Comparison of ENCODE assay signal across 10 cellular contexts in genomic region chr11:124839051-124839971, GRCh38. TPM values are rescaled to one million over a fixed set of nuclear protein-coding genes. Genes with fewer than 3 reads are reported as not detected.
DNase-seq lines count a peak whose midpoint lies in the region; ATAC-seq and TF ChIP-seq lines count a peak whose summit lies in the region.
"Had no signal": no experiment of that assay in that cellular context is flagged by ENCODE, and none has a peak within 500 bp of the region (broad histone marks: within the 10 kb centered on the region; RNA-seq: fewer than 3 reads in every experiment).

No MANE protein-coding gene starts in this region.

- ATAC-seq in PC-3 (no peak; the same call in 1 of the 2 replicates), GM21717 (IDR thresholded peaks at IDR 0.05; ENCODE audit: unreplicated experiment) (no peak)

- CTCF ChIA-PET in PC-3 (lab: Charles Lee) = no interaction called here

- no peak for TF ChIP-seq EP300 in sigmoid colon (IDR thresholded peaks at IDR 0.05)

- H3K9me3 ChIP-seq in PC-3 (ENCODE audit: low read length) = no peaks in the 10 kb centered on the region
- no peaks in the 10 kb centered on the region for H3K9me3 ChIP-seq in sigmoid colon

- no peak for TF ChIP-seq POLR2A in sigmoid colon (IDR thresholded peaks at IDR 0.05)

- DNase-seq in ELF-1 (ENCODE audit: low read depth, low spot score) (peak; percentile 42), PC-3 (no peak), fibroblast of mammary gland (ENCODE audit: low read depth) (no peak), sigmoid colon (no peak), hippocampal formation (lab: John Stamatoyannopoulos, UW) (no peak), cortex of kidney (lab: John Stamatoyannopoulos, UW) (no peak)
- DNase-seq in activated CD4-positive, alpha-beta T cell treated with anti-CD3 and anti-CD28 coated beads, Interleukin-2, amount 50 U/mL, for 48 hours = no peak
- DNase-seq: stimulated activated naive CD4-positive, alpha-beta T cell treated with Interleukin-2 at 50 U/mL for 16 hours had no signal

- BruUV-seq in PC-3 (replicated peaks; lab: Mats Ljungman, UMichigan) = no TSS peak

- H3K27me3 ChIP-seq in PC-3 (ENCODE audit: low read length) (peaks cover 55% of the 10 kb centered on the region), sigmoid colon (peaks cover 35 to 68% (median 58%) of the 10 kb centered on the region in 3 donors)

- H3K4me1 ChIP-seq in PC-3 (ENCODE audit: insufficient read depth, low read length) = peaks cover 42% of the 10 kb centered on the region
- peaks cover 0 to 28% (median 27%) of the 10 kb centered on the region in 4 donors for H3K4me1 ChIP-seq in sigmoid colon

- H3K27ac ChIP-seq in PC-3 (ENCODE audit: low read length) (no peak overlapping the region), sigmoid colon (no peak overlapping the region)

- peak overlapping the region; percentile 87 for H3K4me2 ChIP-seq in PC-3 (ENCODE audit: low read length)

- intact Hi-C loops in PC-3 (cut with micrococcal nuclease) (no loop called here), sigmoid colon (cut with DNase I) (loop anchor here (5.0 kb wide), 1 partner anchor 38 kb away; no protein-coding TSS in a partner anchor)

- H3K36me3 ChIP-seq in PC-3 (ENCODE audit: low read depth, low read length) (no peaks in the 10 kb centered on the region), sigmoid colon (no peaks in the 10 kb centered on the region)

- peak overlapping the region; percentile 83 for H2AFZ ChIP-seq in PC-3 (ENCODE audit: low read length)

- no peaks in the 10 kb centered on the region for H3F3A ChIP-seq in PC-3 (ENCODE audit: low read length, unreplicated experiment)

- POLR2A ChIA-PET in PC-3 (lab: Charles Lee; ENCODE audit: unreplicated experiment) = no interaction called here

- 1 to 2% methylated on average over 88 of the region's 88 CpGs for WGBS in sigmoid colon, 2 donors

- TF ChIP-seq CTCF in PC-3 (conservative IDR thresholded peaks at IDR 0.05; ENCODE audit: low read depth, low read length) (no peak), fibroblast of mammary gland (conservative IDR thresholded peaks at IDR 0.05; ENCODE audit: control insufficient read depth, insufficient read depth, low read depth, low read length) (no peak), sigmoid colon (IDR thresholded peaks at IDR 0.05) (no peak)

- H3K9me2 ChIP-seq in PC-3 (replicated peaks; ENCODE audit: low read length) = no peaks in the 10 kb centered on the region

- H4K20me1 ChIP-seq in PC-3 (ENCODE audit: low read length) = no peaks in the 10 kb centered on the region

- no peaks in the 10 kb centered on the region for H3K79me2 ChIP-seq in PC-3 (ENCODE audit: low read length)

- peak overlapping the region; percentile 65 for H3K4me3 ChIP-seq in PC-3 (ENCODE audit: low read length)
- H3K4me3 ChIP-seq in fibroblast of mammary gland (ENCODE audit: control insufficient read depth, low read depth, low read length) = peak overlapping the region; percentile 6
- peak overlapping the region in 3 of 4 donors; percentile 17 to 41 (median 37) for H3K4me3 ChIP-seq in sigmoid colon

- H3K9ac ChIP-seq in PC-3 (ENCODE audit: low read length) = no peak overlapping the region

RNA-seq across cellular contexts. Expression of gene ROBO3, which starts 25.9 kb away (rescaled TPM):
- total RNA-seq in PC-3 (2014; rRNA removed) (18.5 and 26.6 TPM in 2 replicates), sigmoid colon (10 to 100 TPM in 2 of 4 donors, 1 to 10 TPM in 2; 9.1 to 37.7 (median 10.1) TPM)
- polyA plus RNA-seq in sigmoid colon = 1 to 10 TPM; 1.6 to 7.8 (median 2.4) TPM

RNA-seq across cellular contexts. Expression of gene MSANTD2, which starts 39.1 kb away (rescaled TPM):
- total RNA-seq in PC-3 (2014; rRNA removed) (29.5 and 32.6 TPM in 2 replicates), sigmoid colon (10 to 100 TPM in 3 of 4 donors, 1 to 10 TPM in 1; 8.6 to 23.8 (median 16.0) TPM)
- 1 to 10 TPM; 1.6 to 5.2 (median 1.8) TPM for polyA plus RNA-seq in sigmoid colon

RNA-seq across cellular contexts. Expression of gene ROBO4, which starts 58.4 kb away (rescaled TPM):
- total RNA-seq in PC-3 (2014; rRNA removed) (1.6 and 9.7 TPM in 2 replicates), sigmoid colon (10 to 100 TPM in 2 of 4 donors, 1 to 10 TPM in 2; 8.1 to 13.8 (median 11.0) TPM)
- polyA plus RNA-seq in sigmoid colon = 1 to 10 TPM in 2 of 3 donors, under 1 TPM in 1; 0.46 to 6.2 (median 1.2) TPM
- total RNA-seq: T-helper 1 cell treated with Interleukin-12 subunit alpha and Interleukin-12 subunit beta and Interleukin-4 antibody, amounts not matched to agents 30 ng/mL and 1 ng/mL, for 36 hours had no signal

Comparison
In these comparisons a context has a peak if more than half of its experiments do, and no peak if none do; other contexts are left out.
1. H3K4me3 ChIP-seq: peak in every context shown above with its lines; median percentile 65 in PC-3; 37 in sigmoid colon; 6 in fibroblast of mammary gland.